In genomic region chr9:133582501-133583045, GRCh38 we compare ENCODE assay signal across 19 cellular contexts. TPM values are rescaled to one million over a fixed set of nuclear protein-coding genes. Genes with fewer than 3 reads are reported as not detected.
"Had no signal": no experiment of that assay in that cellular context is flagged by ENCODE, and none has a peak within 500 bp of the region (broad histone marks: within the 10 kb centered on the region; RNA-seq: fewer than 3 reads in every experiment).

No MANE protein-coding gene starts in this region.

- FAIRE-seq: frontal cortex, kidney had no signal

- H3K27ac ChIP-seq: psoas muscle, testis had no signal

- DNase-seq: activated B cell treated with CpG ODN at 0.5 μM for 24 hours; activated CD4-positive, alpha-beta T cell treated with anti-CD3 and anti-CD28 coated beads, Interleukin-2, amount 10 ng/mL, durations not matched to agents 7 days and 5 days; activated naive CD4-positive, alpha-beta T cell treated with anti-CD3 and anti-CD28 coated beads, Interleukin-2, amount 10 ng/mL, durations not matched to agents 7 days and 5 days; cortex of kidney; effector CD8-positive, alpha-beta T cell; kidney; occipital lobe; psoas muscle; stimulated activated CD4-positive, alpha-beta T cell treated with anti-CD3 and anti-CD28 coated beads, Interleukin-15, amount 100 ng/mL, for 24 hours; stimulated activated CD4-positive, alpha-beta T cell treated with anti-CD3 and anti-CD28 coated beads, Interleukin-4, amount 100 ng/mL, for 24 hours; stimulated activated naive CD8-positive, alpha-beta T cell treated with anti-CD3 and anti-CD28 coated beads, Interleukin-15, amount 100 ng/mL, for 72 hours; testis had no signal

- ATAC-seq: psoas muscle; stimulated activated naive CD8-positive, alpha-beta T cell treated with anti-CD3 and anti-CD28 coated beads, Interleukin-15, amount 100 ng/mL, for 72 hours had no signal

- H3K9me3 ChIP-seq: psoas muscle, testis had no signal

- H3K4me3 ChIP-seq: psoas muscle, testis had no signal

RNA-seq across cellular contexts. Expression of gene FAM163B, which starts 26.6 kb away (rescaled TPM):
- total RNA-seq: activated B cell treated with CpG ODN at 0.5 μM for 24 hours; activated CD4-positive, alpha-beta T cell treated with anti-CD3 and anti-CD28 coated beads, Interleukin-2, amount 10 ng/mL, durations not matched to agents 7 days and 5 days; activated CD8-positive, alpha-beta memory T cell treated with anti-CD3 and anti-CD28 coated beads for 36 hours; activated T-helper 2 cell treated with anti-CD3 and anti-CD28 coated beads, Interferon-gamma antibody, Interleukin-2, Interleukin-4, amounts not matched to agents 10 μg/mL and 5 μg/mL and 100 μg/mL, durations not matched to agents 14 hours and 24 hours and 36 hours; fibroblast of lung; lung microvascular endothelial cell; natural killer cell treated with Interleukin-12 subunit alpha and Interleukin-12 subunit beta and Interleukin-15 and Interleukin-18, amount 100 ng/mL, for 72 hours; psoas muscle had no signal
- polyA plus RNA-seq: adipose tissue, fibroblast of lung, psoas muscle had no signal

RNA-seq across cellular contexts. Expression of gene ADAMTSL2, which starts 48.1 kb away (rescaled TPM):
- total RNA-seq: activated B cell treated with CpG ODN at 0.5 μM for 24 hours; activated CD4-positive, alpha-beta T cell treated with anti-CD3 and anti-CD28 coated beads, Interleukin-2, amount 10 ng/mL, durations not matched to agents 7 days and 5 days; activated T-helper 2 cell treated with anti-CD3 and anti-CD28 coated beads, Interferon-gamma antibody, Interleukin-2, Interleukin-4, amounts not matched to agents 10 μg/mL and 5 μg/mL and 100 μg/mL, durations not matched to agents 14 hours and 24 hours and 36 hours; natural killer cell treated with Interleukin-12 subunit alpha and Interleukin-12 subunit beta and Interleukin-15 and Interleukin-18, amount 100 ng/mL, for 72 hours had no signal

RNA-seq across cellular contexts. Expression of gene DBH, which starts 53.6 kb away (rescaled TPM):
- total RNA-seq: activated B cell treated with CpG ODN at 0.5 μM for 24 hours; activated CD4-positive, alpha-beta T cell treated with anti-CD3 and anti-CD28 coated beads, Interleukin-2, amount 10 ng/mL, durations not matched to agents 7 days and 5 days; activated CD8-positive, alpha-beta memory T cell treated with anti-CD3 and anti-CD28 coated beads for 36 hours; activated T-helper 2 cell treated with anti-CD3 and anti-CD28 coated beads, Interferon-gamma antibody, Interleukin-2, Interleukin-4, amounts not matched to agents 10 μg/mL and 5 μg/mL and 100 μg/mL, durations not matched to agents 14 hours and 24 hours and 36 hours; fibroblast of lung; kidney; lung microvascular endothelial cell; natural killer cell treated with Interleukin-12 subunit alpha and Interleukin-12 subunit beta and Interleukin-15 and Interleukin-18, amount 100 ng/mL, for 72 hours; occipital lobe had no signal
- polyA plus RNA-seq: fibroblast of lung had no signal

RNA-seq across cellular contexts. Expression of gene MYMK, which starts 57.8 kb away (rescaled TPM):
- total RNA-seq: activated B cell treated with CpG ODN at 0.5 μM for 24 hours; activated CD4-positive, alpha-beta T cell treated with anti-CD3 and anti-CD28 coated beads, Interleukin-2, amount 10 ng/mL, durations not matched to agents 7 days and 5 days; activated CD8-positive, alpha-beta memory T cell treated with anti-CD3 and anti-CD28 coated beads for 36 hours; activated T-helper 2 cell treated with anti-CD3 and anti-CD28 coated beads, Interferon-gamma antibody, Interleukin-2, Interleukin-4, amounts not matched to agents 10 μg/mL and 5 μg/mL and 100 μg/mL, durations not matched to agents 14 hours and 24 hours and 36 hours; fibroblast of lung; frontal cortex; kidney; lung microvascular endothelial cell; natural killer cell treated with Interleukin-12 subunit alpha and Interleukin-12 subunit beta and Interleukin-15 and Interleukin-18, amount 100 ng/mL, for 72 hours; occipital lobe; testis had no signal
- polyA plus RNA-seq: adipose tissue, fibroblast of lung had no signal
